Comparison of ENCODE assay signal across 16 cellular contexts in genomic region chr20:4971064-4971463, GRCh38.
"Had no signal": no experiment of that assay in that cellular context is flagged by ENCODE, and none has a peak within 500 bp of the region (broad histone marks: within the 10 kb centered on the region; RNA-seq: fewer than 3 reads in every experiment).

No MANE protein-coding gene starts in this region.

- FAIRE-seq: endothelial cell of umbilical vein had no signal

- H3K4me1 ChIP-seq: foreskin keratinocyte had no signal

- H3K27me3 Mint-ChIP-seq: naive thymus-derived CD8-positive, alpha-beta T cell had no signal

- H3K27me3 ChIP-seq: foreskin keratinocyte, sigmoid colon, tibial nerve, upper lobe of right lung had no signal

- H3K9me3 ChIP-seq: mucosa of descending colon, sigmoid colon, tibial nerve, upper lobe of right lung had no signal

- DNase-seq: effector CD4-positive, alpha-beta T cell; endodermal cell; erythroblast; foreskin keratinocyte; kidney glomerular epithelial cell; mucosa of descending colon; naive thymus-derived CD8-positive, alpha-beta T cell; sigmoid colon; stimulated activated CD4-positive, alpha-beta T cell treated with anti-CD3 and anti-CD28 coated beads, Interleukin-2, amount 100 ng/mL, for 24 hours; stimulated activated CD4-positive, alpha-beta T cell treated with anti-CD3 and anti-CD28 coated beads, Interleukin-4, amount 100 ng/mL, for 4 hours; stimulated activated naive CD8-positive, alpha-beta T cell treated with anti-CD3 and anti-CD28 coated beads, Interleukin-15, Interleukin-2, amounts not matched to agents 100 U/mL and 50 U/mL, for 24 hours; upper lobe of right lung had no signal

- H3K9me3 Mint-ChIP-seq: endodermal cell; naive thymus-derived CD8-positive, alpha-beta T cell had no signal

- H3K27ac ChIP-seq: coronary artery, foreskin keratinocyte, sigmoid colon, skin epidermis, tibial nerve, upper lobe of right lung had no signal

- H3K27ac Mint-ChIP-seq: endodermal cell had no signal

- H3K4me3 Mint-ChIP-seq: endodermal cell; naive thymus-derived CD8-positive, alpha-beta T cell had no signal

- H3K4me1 Mint-ChIP-seq: endodermal cell had no signal

- H3K4me3 ChIP-seq: coronary artery, mucosa of descending colon, sigmoid colon, skin epidermis, tibial nerve, upper lobe of right lung had no signal
